ENCODE assay signal across 8 cellular contexts in genomic region chr11:9060700-9061111, GRCh38. TPM values are rescaled to one million over a fixed set of nuclear protein-coding genes. Genes with fewer than 3 reads are reported as not detected.
DNase-seq lines count a peak whose midpoint lies in the region; ATAC-seq and TF ChIP-seq lines count a peak whose summit lies in the region.
"Had no signal": no experiment of that assay in that cellular context is flagged by ENCODE, and none has a peak within 500 bp of the region (broad histone marks: within the 10 kb centered on the region; RNA-seq: fewer than 3 reads in every experiment).

No MANE protein-coding gene starts in this region.

- ATAC-seq in GM21526 (IDR thresholded peaks at IDR 0.05; ENCODE audit: low FRiP score, unreplicated experiment) (peak; percentile 96), HG03575 (IDR thresholded peaks at IDR 0.05; ENCODE audit: extremely low read depth, insufficient number of reproducible peaks, low FRiP score, unreplicated experiment) (peak; percentile 88)
- peak; percentile 97 for ATAC-seq in activated CD8-positive, alpha-beta memory T cell treated with anti-CD3 and anti-CD28 coated beads, Interleukin-2, amount 10 ng/mL, durations not matched to agents 7 days and 5 days

- H3K4me1 Mint-ChIP-seq in activated CD8-positive, alpha-beta memory T cell treated with anti-CD3 and anti-CD28 coated beads, Interleukin-2, amount 10 ng/mL, durations not matched to agents 7 days and 5 days = peaks cover 11% of the 10 kb centered on the region

- DNase-seq in GM13977 (ENCODE audit: low spot score) (peak; percentile 79), NCI-H2227 (lab: John Stamatoyannopoulos, UW; ENCODE audit: unreplicated experiment) (no peak), occipital lobe (lab: John Stamatoyannopoulos, UW) (no peak)
- peak; percentile 85 for DNase-seq in activated CD8-positive, alpha-beta memory T cell treated with anti-CD3 and anti-CD28 coated beads, Interleukin-2, amount 10 ng/mL, durations not matched to agents 7 days and 5 days
- peak; percentile 55 to 76 (median 69) for DNase-seq in stimulated activated CD4-positive, alpha-beta T cell treated with anti-CD3 and anti-CD28 coated beads, Interleukin-12 subunit alpha, Interleukin-12 subunit beta, amount 100 ng/mL, for 48 hours (ENCODE audit: low read depth in 2 of 3, low spot score in 1 of 3)

- no peak overlapping the region for H3K4me3 Mint-ChIP-seq in activated CD8-positive, alpha-beta memory T cell treated with anti-CD3 and anti-CD28 coated beads, Interleukin-2, amount 10 ng/mL, durations not matched to agents 7 days and 5 days

- CTCF ChIA-PET in activated CD8-positive, alpha-beta memory T cell treated with anti-CD3 and anti-CD28 coated beads, Interleukin-2, amount 10 ng/mL, durations not matched to agents 7 days and 5 days (lab: Charles Lee) = interaction anchor here (1.0 to 1.6 kb wide), 2 partner anchors 35 to 445 kb away, joined by 3 to 4 read pairs; no protein-coding TSS in a partner anchor

- peak overlapping the region; percentile 29 for H3K27ac Mint-ChIP-seq in activated CD8-positive, alpha-beta memory T cell treated with anti-CD3 and anti-CD28 coated beads, Interleukin-2, amount 10 ng/mL, durations not matched to agents 7 days and 5 days

- H3K27me3 Mint-ChIP-seq in activated CD8-positive, alpha-beta memory T cell treated with anti-CD3 and anti-CD28 coated beads, Interleukin-2, amount 10 ng/mL, durations not matched to agents 7 days and 5 days = peaks cover 71% of the 10 kb centered on the region

- in situ Hi-C loops in GM13977 (cut with MboI; ENCODE audit: low pct_unique_long_range_greater_than_20kb, low sequenced_read_pairs, unreplicated experiment) = no loop called here

- no peaks in the 10 kb centered on the region for H3K36me3 Mint-ChIP-seq in activated CD8-positive, alpha-beta memory T cell treated with anti-CD3 and anti-CD28 coated beads, Interleukin-2, amount 10 ng/mL, durations not matched to agents 7 days and 5 days

- peak; percentile 58 for TF ChIP-seq CTCF in GM13977 (IDR thresholded peaks at IDR 0.05; ENCODE audit: extremely low read depth, insufficient read depth, missing control alignments)

- no peaks in the 10 kb centered on the region for H3K9me3 Mint-ChIP-seq in activated CD8-positive, alpha-beta memory T cell treated with anti-CD3 and anti-CD28 coated beads, Interleukin-2, amount 10 ng/mL, durations not matched to agents 7 days and 5 days (ENCODE audit: low read depth)

RNA-seq across cellular contexts. Expression of gene SCUBE2, which starts 30.7 kb away (rescaled TPM):
- total RNA-seq in activated CD8-positive, alpha-beta memory T cell treated with anti-CD3 and anti-CD28 coated beads, Interleukin-2, amount 10 ng/mL, durations not matched to agents 7 days and 5 days = not detected
- total RNA-seq in occipital lobe = 4.7 TPM
- total RNA-seq: activated CD8-positive, alpha-beta memory T cell treated with anti-CD3 and anti-CD28 coated beads for 36 hours had no signal

RNA-seq across cellular contexts. Expression of gene NRIP3, which starts 56.9 kb away (rescaled TPM):
- 1 to 10 TPM in 1 of 2 experiments, under 1 TPM in 1; 0.91 to 2.1 TPM for total RNA-seq in activated CD8-positive, alpha-beta memory T cell treated with anti-CD3 and anti-CD28 coated beads, Interleukin-2, amount 10 ng/mL, durations not matched to agents 7 days and 5 days
- 17.9 TPM for total RNA-seq in occipital lobe

Comparison
In these comparisons a context has a peak if more than half of its experiments do, and no peak if none do; other contexts are left out.
1. DNase-seq: peak in GM13977 (single experiment), activated CD8-positive, alpha-beta memory T cell treated with anti-CD3 and anti-CD28 coated beads, Interleukin-2, amount 10 ng/mL, durations not matched to agents 7 days and 5 days (single experiment) and stimulated activated CD4-positive, alpha-beta T cell treated with anti-CD3 and anti-CD28 coated beads, Interleukin-12 subunit alpha, Interleukin-12 subunit beta, amount 100 ng/mL, for 48 hours (3 of 3); none in NCI-H2227 (single experiment) and occipital lobe (single experiment).
2. Peak in every context shown above with its lines, with median percentiles within 50 percentile points of each other: ATAC-seq.